Comparison of ENCODE assay signal across 7 cellular contexts in the genomic region with DNA sequence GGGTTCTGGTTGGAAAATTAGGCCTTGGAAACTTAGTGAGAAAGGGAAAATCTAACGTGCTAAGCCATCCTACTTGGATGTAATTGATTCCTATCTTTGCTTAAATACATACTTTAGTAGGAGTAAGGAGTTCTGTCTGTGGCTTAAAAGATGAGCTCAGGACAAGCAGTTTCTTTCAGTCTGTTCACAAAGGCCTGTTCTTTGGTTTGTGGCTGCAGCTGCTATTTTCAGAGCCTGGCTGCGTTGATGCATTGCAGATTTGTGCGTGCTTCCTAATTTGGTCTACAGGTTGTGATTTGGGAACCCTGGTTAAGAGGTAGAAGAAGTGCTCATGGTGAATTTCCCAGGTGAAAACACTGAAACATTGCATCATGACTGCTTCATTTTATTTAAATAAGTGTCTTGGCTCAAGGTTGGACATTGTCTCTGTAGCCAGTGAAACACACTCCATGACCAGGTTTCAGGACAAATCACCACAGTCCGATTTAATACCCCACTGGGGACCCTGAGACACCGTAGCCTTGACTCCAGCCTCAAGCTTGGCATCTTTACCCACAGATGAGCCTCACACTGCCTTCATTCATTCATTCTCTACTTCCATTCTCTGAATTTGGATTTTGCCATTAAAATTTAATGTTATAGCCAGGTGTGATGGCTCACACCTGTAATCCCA. TPM values are rescaled to one million over a fixed set of nuclear protein-coding genes. Genes with fewer than 3 reads are reported as not detected.
A peak's percentile ranks its signal among the peaks of the same experiment; 100 is the strongest.
DNase-seq lines count a peak whose midpoint lies in the region; ATAC-seq, FAIRE-seq and TF ChIP-seq lines count a peak whose summit lies in the region.
"Not testable (repeated sequence)": the region's sequence is repeated elsewhere in the genome, so short reads cannot be mapped to it uniquely, and the experiment has no call there.

No MANE protein-coding gene starts in this region.

- peaks cover 22% of the 10 kb centered on the region for H3K4me1 ChIP-seq in Karpas-422 (ENCODE audit: low read length)

- peak; percentile 54 for ATAC-seq in GM21529 (IDR thresholded peaks at IDR 0.05; ENCODE audit: unreplicated experiment)
- ATAC-seq in HG02943 (IDR thresholded peaks at IDR 0.05; ENCODE audit: low read depth, unreplicated experiment): peak; percentile 45
- ATAC-seq in activated T-helper 17 cell treated with anti-CD3 and anti-CD28 coated beads, Interleukin-2, amount 50 U/mL, for 72 hours (replicated peaks): not testable (repeated sequence)
- peak; percentile 63 for ATAC-seq in memory B cell (ENCODE audit: low read depth)

- peaks cover 25% of the 10 kb centered on the region for H3K36me3 Mint-ChIP-seq in activated T-helper 17 cell treated with anti-CD3 and anti-CD28 coated beads, Interleukin-2, amount 50 U/mL, for 72 hours (ENCODE audit: low read depth)
- not testable (repeated sequence) for H3K36me3 Mint-ChIP-seq in memory B cell

- peak overlapping the region; percentile 22 for H3K27ac Mint-ChIP-seq in activated T-helper 17 cell treated with anti-CD3 and anti-CD28 coated beads, Interleukin-2, amount 50 U/mL, for 72 hours
- peak overlapping the region; percentile 86 for H3K27ac Mint-ChIP-seq in memory B cell

- H3K79me2 ChIP-seq in Karpas-422 (ENCODE audit: low read length): not testable (repeated sequence)

- H3K36me3 ChIP-seq in Karpas-422 (ENCODE audit: insufficient read depth, low read length): not testable (repeated sequence)

- H3K4me1 Mint-ChIP-seq in activated T-helper 17 cell treated with anti-CD3 and anti-CD28 coated beads, Interleukin-2, amount 50 U/mL, for 72 hours: not testable (repeated sequence)
- peaks cover 30% of the 10 kb centered on the region for H3K4me1 Mint-ChIP-seq in memory B cell

- H3K4me3 ChIP-seq in Karpas-422 (ENCODE audit: low read length): 0 out of 2 replicates have a peak overlapping the region, but pooled peaks have one; percentile 20

- not testable (repeated sequence) for H2AFZ ChIP-seq in Karpas-422 (ENCODE audit: low read length)

- not testable (repeated sequence) for DNase-seq in GM12891 (ENCODE audit: insufficient read length, low spot score); GM19239 (ENCODE audit: insufficient read length, low spot score); Karpas-422; memory B cell (ENCODE audit: low spot score in 2 of 2)

- not testable (repeated sequence) for H3K9me3 ChIP-seq in Karpas-422 (ENCODE audit: low read length)

- not testable (repeated sequence) for H3K27me3 Mint-ChIP-seq in activated T-helper 17 cell treated with anti-CD3 and anti-CD28 coated beads, Interleukin-2, amount 50 U/mL, for 72 hours; memory B cell

- FAIRE-seq in GM12891 (lab: Jason Lieb, UNC): peak; percentile 70
- peak; percentile 91 for FAIRE-seq in GM19239 (lab: Jason Lieb, UNC)

- not testable (repeated sequence) for H3K9me3 Mint-ChIP-seq in activated T-helper 17 cell treated with anti-CD3 and anti-CD28 coated beads, Interleukin-2, amount 50 U/mL, for 72 hours; memory B cell

- not testable (repeated sequence) for H3K27me3 ChIP-seq in Karpas-422 (ENCODE audit: low read length)

- not testable (repeated sequence) for H4K20me1 ChIP-seq in Karpas-422 (ENCODE audit: insufficient read depth, low read depth, low read length)

- not testable (repeated sequence) for TF ChIP-seq POLR2A in GM12891 (IDR thresholded peaks at IDR 0.05; ENCODE audit: low read depth, low read length)

- peak overlapping the region; percentile 33; the same call in 1 of the 2 replicates for H3K9ac ChIP-seq in Karpas-422 (ENCODE audit: low read length)

- H3K4me3 Mint-ChIP-seq in activated T-helper 17 cell treated with anti-CD3 and anti-CD28 coated beads, Interleukin-2, amount 50 U/mL, for 72 hours: not testable (repeated sequence)
- peak overlapping the region; percentile 68 for H3K4me3 Mint-ChIP-seq in memory B cell

- peak overlapping the region; percentile 43 for H3K4me2 ChIP-seq in Karpas-422 (ENCODE audit: low read depth, low read length, poor library complexity, severe bottlenecking)

- H3K9me2 ChIP-seq in Karpas-422 (replicated peaks; ENCODE audit: insufficient read depth, low read length): not testable (repeated sequence)

- H3K27ac ChIP-seq in Karpas-422 (ENCODE audit: low read length): peak overlapping the region; percentile 70

RNA-seq across cellular contexts. Expression of gene METTL2B, which starts 30.9 kb away (rescaled TPM):
- polyA plus RNA-seq in GM12891 (2012; ENCODE audit: low read depth, missing spikeins): 14.1 TPM
- 20.7 and 27.8 TPM in 2 replicates for total RNA-seq in Karpas-422 (2014; rRNA removed; shearing (Covaris generic); ENCODE audit: low replicate concordance)
- total RNA-seq in activated T-helper 17 cell treated with anti-CD3 and anti-CD28 coated beads, Interleukin-2, amount 50 U/mL, for 72 hours: 10 to 100 TPM; 29.5 to 49.5 TPM

RNA-seq across cellular contexts. Expression of gene HILPDA, which starts 51.8 kb away (rescaled TPM):
- 26.3 TPM for polyA plus RNA-seq in GM12891 (2012; ENCODE audit: low read depth, missing spikeins)
- 16.3 and 32.2 TPM in 2 replicates for total RNA-seq in Karpas-422 (2014; rRNA removed; shearing (Covaris generic); ENCODE audit: low replicate concordance)
- total RNA-seq in activated T-helper 17 cell treated with anti-CD3 and anti-CD28 coated beads, Interleukin-2, amount 50 U/mL, for 72 hours: 1,000 to 10,000 TPM in 1 of 2 donors, 10 to 100 TPM in 1; 72.9 to 1,213 TPM
